15 cellular contexts compared by ENCODE assay signal in the genomic region with DNA sequence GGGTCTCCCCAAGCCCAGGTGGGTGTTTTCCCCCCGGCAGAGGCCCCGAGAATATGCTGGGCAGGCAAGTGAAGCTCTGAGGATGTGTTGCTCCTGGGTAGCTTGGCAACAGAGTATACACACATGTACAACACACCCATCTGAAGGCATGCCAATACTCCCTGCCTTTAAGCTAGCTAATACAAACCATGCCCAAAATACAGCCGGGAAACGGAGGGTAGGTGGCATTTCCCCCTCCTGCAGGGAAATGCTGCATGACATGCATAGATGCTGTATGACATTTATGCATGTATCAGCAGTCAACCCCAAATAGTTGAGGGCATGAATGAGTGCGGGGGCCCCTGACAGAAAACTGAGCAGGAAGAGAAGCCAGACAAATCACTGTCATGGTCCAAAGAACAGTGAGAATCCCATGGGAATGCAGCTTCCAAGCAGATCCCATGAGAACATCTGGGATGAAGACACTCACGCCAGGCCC.
DNase-seq lines count a peak whose midpoint lies in the region; TF ChIP-seq lines count a peak whose summit lies in the region.
"Had no signal": no experiment of that assay in that cellular context is flagged by ENCODE, and none has a peak within 500 bp of the region (broad histone marks: within the 10 kb centered on the region; RNA-seq: fewer than 3 reads in every experiment).

No MANE protein-coding gene starts in this region.

- H2AFZ ChIP-seq in GM23248 (no peak overlapping the region), mesenchymal stem cell (ENCODE audit: low read depth, low read length) (no peak overlapping the region)
- H2AFZ ChIP-seq: parathyroid adenoma had no signal

- no peak overlapping the region for H2BK120ac ChIP-seq in mesenchymal stem cell (ENCODE audit: low read depth, low read length)

- H3F3A ChIP-seq in GM23248 (ENCODE audit: insufficient read depth): peaks cover 33% of the 10 kb centered on the region

- H3K18ac ChIP-seq in mesenchymal stem cell (ENCODE audit: low read depth in 1 of 2, low read length in 2 of 2): no peak overlapping the region

- H3K9me3 ChIP-seq in GM23248 (ENCODE audit: low read depth) (no peaks in the 10 kb centered on the region), mesenchymal stem cell (ENCODE audit: control insufficient read depth, low read length) (no peaks in the 10 kb centered on the region), subcutaneous abdominal adipose tissue (ENCODE audit: control insufficient read depth in 5 of 5, low read length in 5 of 5) (no peaks in the 10 kb centered on the region), esophagus squamous epithelium (no peaks in the 10 kb centered on the region), adrenal gland (replicated peaks in 1 of 3) (no peaks in the 10 kb centered on the region)

- in situ Hi-C loops in GM23248 (cut with MboI): no loop called here

- 0 out of 2 replicates have a peak overlapping the region, but pooled peaks have one; percentile 14 for H3K27ac ChIP-seq in GM23248
- peak overlapping the region; percentile 29 for H3K27ac ChIP-seq in mesenchymal stem cell (ENCODE audit: low read length, poor library complexity, severe bottlenecking)
- H3K27ac ChIP-seq in subcutaneous abdominal adipose tissue (ENCODE audit: low read depth, low read length): peak overlapping the region; percentile 47
- H3K27ac ChIP-seq in esophagus squamous epithelium: peak overlapping the region in 2 of 4 donors; percentile 68 to 75
- H3K27ac ChIP-seq in adrenal gland: peak overlapping the region in 1 of 5 donors; percentile 49
- H3K27ac ChIP-seq: parathyroid adenoma had no signal

- H3K9ac ChIP-seq in GM23248 (peak overlapping the region; percentile 22; the same call in 1 of the 2 replicates), mesenchymal stem cell (ENCODE audit: low read length) (peak overlapping the region; percentile 86), subcutaneous abdominal adipose tissue (ENCODE audit: low read length in 5 of 5) (peak overlapping the region in 2 of 5 donors; percentile 48 to 66)
- H3K9ac ChIP-seq: parathyroid adenoma had no signal

- no peaks in the 10 kb centered on the region for H3K79me2 ChIP-seq in GM23248 (ENCODE audit: insufficient read depth)
- H3K79me2 ChIP-seq: parathyroid adenoma had no signal

- intact Hi-C loops in esophagus squamous epithelium (cut with DNase I): no loop called here
- intact Hi-C loops in adrenal gland (cut with DNase I): no loop called here

- H2AK5ac ChIP-seq in mesenchymal stem cell (ENCODE audit: low read length, severe bottlenecking): peak overlapping the region; percentile 23

- H3K4me3 ChIP-seq in GM23248 (no peak overlapping the region), fibroblast of mammary gland (ENCODE audit: control insufficient read depth, low read depth, low read length) (no peak overlapping the region), mesenchymal stem cell (ENCODE audit: insufficient read depth in 1 of 2, low read depth in 1 of 2, low read length in 2 of 2) (no peak overlapping the region), subcutaneous abdominal adipose tissue (ENCODE audit: low read depth in 1 of 5, low read length in 5 of 5) (peak overlapping the region in 1 of 5 donors; percentile 4), esophagus squamous epithelium (no peak overlapping the region), adrenal gland (no peak overlapping the region)

- WGBS in GM23248 (ENCODE audit: low coverage in 1 of 2, low lambda C conversion rate in 2 of 2, missing lambda C conversion rate in 2 of 2), 2 experiments: 35 to 37% methylated on average over 6 of the region's 6 CpGs
- WGBS in mesenchymal stem cell: 82% methylated on average over 6 of the region's 6 CpGs
- WGBS in esophagus squamous epithelium, 2 donors: 54 to 55% methylated on average over 3 to 6 of the region's 6 CpGs
- WGBS in adrenal gland, 4 donors: 72 to 79% (median 76%) methylated on average over 6 of the region's 6 CpGs

- no peak overlapping the region for H3K4ac ChIP-seq in mesenchymal stem cell (ENCODE audit: low read depth in 1 of 2, low read length in 2 of 2)

- H3K4me1 ChIP-seq in GM23248 (ENCODE audit: insufficient read depth): peaks cover 54% of the 10 kb centered on the region
- peaks cover 3% of the 10 kb centered on the region for H3K4me1 ChIP-seq in mesenchymal stem cell (ENCODE audit: control insufficient read depth, insufficient read depth, low read depth, low read length)
- peaks cover 5 to 52% (median 45%) of the 10 kb centered on the region in 5 donors for H3K4me1 ChIP-seq in subcutaneous abdominal adipose tissue (ENCODE audit: control insufficient read depth in 5 of 5, insufficient read depth in 5 of 5, low read length in 5 of 5)
- peaks cover 0 to 35% (median 9%) of the 10 kb centered on the region in 3 donors for H3K4me1 ChIP-seq in esophagus squamous epithelium
- peaks cover 0 to 13% of the 10 kb centered on the region in 2 donors for H3K4me1 ChIP-seq in adrenal gland (replicated peaks in 1 of 2)
- H3K4me1 ChIP-seq: parathyroid adenoma had no signal

- H4K91ac ChIP-seq in mesenchymal stem cell (ENCODE audit: low read length): no peak overlapping the region

- no peaks in the 10 kb centered on the region for H3K9me2 ChIP-seq in GM23248 (ENCODE audit: insufficient read depth)

- H3K27me3 ChIP-seq in GM23248 (replicated peaks; ENCODE audit: insufficient read depth) (no peaks in the 10 kb centered on the region), mesenchymal stem cell (ENCODE audit: control insufficient read depth in 1 of 2, insufficient read depth in 1 of 2, low read length in 2 of 2) (no peaks in the 10 kb centered on the region), subcutaneous abdominal adipose tissue (ENCODE audit: control insufficient read depth in 5 of 5, insufficient read depth in 4 of 5, low read length in 5 of 5) (no peaks in the 10 kb centered on the region), esophagus squamous epithelium (no peaks in the 10 kb centered on the region), adrenal gland (no peaks in the 10 kb centered on the region)

- H3K79me1 ChIP-seq in mesenchymal stem cell (replicated peaks; ENCODE audit: low read length, poor library complexity, severe bottlenecking): no peaks in the 10 kb centered on the region

- H3K4me2 ChIP-seq in GM23248 (ENCODE audit: unreplicated experiment): no peak overlapping the region
- no peak overlapping the region for H3K4me2 ChIP-seq in mesenchymal stem cell (ENCODE audit: low read length, poor library complexity, severe bottlenecking)

- no peak overlapping the region for H4K8ac ChIP-seq in mesenchymal stem cell (ENCODE audit: low read length)

- DNase-seq in GM23248: peak; percentile 89
- peak; percentile 69 for DNase-seq in fibroblast of mammary gland (ENCODE audit: low read depth)
- peak; percentile 18 for DNase-seq in mesenchymal stem cell
- no peak for DNase-seq in esophagus squamous epithelium (lab: John Stamatoyannopoulos, UW)
- no peak for DNase-seq in adrenal gland
- no peak for DNase-seq in activated T-cell treated with anti-CD3 and anti-CD28 coated beads, Interleukin-2, amount 50 U/mL, for 1 hour
- no peak for DNase-seq in cerebellar nuclear complex (lab: John Stamatoyannopoulos, UW)
- DNase-seq: activated B cell treated with CpG ODN at 0.5 μM for 24 hours; activated CD8-positive, alpha-beta memory T cell treated with anti-CD3 and anti-CD28 coated beads, Interleukin-2, amount 50 U/mL, for 4 hours; activated naive CD8-positive, alpha-beta T cell treated with anti-CD3 and anti-CD28 coated beads, Interleukin-2, amount 10 ng/mL, durations not matched to agents 7 days and 5 days; MV-4-11; NCI-H2171; stimulated activated CD4-positive, alpha-beta T cell treated with anti-CD3 and anti-CD28 coated beads, Interleukin-2, amount 100 ng/mL, for 24 hours had no signal

- no peak overlapping the region for H3K14ac ChIP-seq in mesenchymal stem cell (ENCODE audit: low read length in 2 of 2)

- H2BK12ac ChIP-seq in mesenchymal stem cell (ENCODE audit: low read length in 2 of 2): no peak overlapping the region

- H2BK15ac ChIP-seq in mesenchymal stem cell (ENCODE audit: low read depth, poor library complexity, severe bottlenecking): no peak overlapping the region

- H2BK5ac ChIP-seq in mesenchymal stem cell (ENCODE audit: low read depth, low read length, poor library complexity, severe bottlenecking): no peak overlapping the region

- no peak for TF ChIP-seq POLR2A in esophagus squamous epithelium (IDR thresholded peaks at IDR 0.05)
- no peak for TF ChIP-seq POLR2A in adrenal gland (IDR thresholded peaks at IDR 0.05)

- no peak overlapping the region for H3K23ac ChIP-seq in mesenchymal stem cell (ENCODE audit: low read length in 2 of 2)

- TF ChIP-seq CTCF in fibroblast of mammary gland (conservative IDR thresholded peaks at IDR 0.05; ENCODE audit: control insufficient read depth, insufficient read depth, low read depth, low read length) (no peak), esophagus squamous epithelium (IDR thresholded peaks at IDR 0.05) (no peak), adrenal gland (IDR thresholded peaks at IDR 0.05) (no peak)

- H4K20me1 ChIP-seq in GM23248 (ENCODE audit: insufficient read depth): no peaks in the 10 kb centered on the region

- no peaks in the 10 kb centered on the region for H3K36me3 ChIP-seq in GM23248 (ENCODE audit: low read depth)
- no peaks in the 10 kb centered on the region for H3K36me3 ChIP-seq in mesenchymal stem cell (ENCODE audit: control insufficient read depth in 1 of 2, insufficient read depth in 2 of 2, low read depth in 1 of 2, low read length in 2 of 2)
- H3K36me3 ChIP-seq in subcutaneous abdominal adipose tissue (ENCODE audit: control insufficient read depth in 5 of 5, insufficient read depth in 5 of 5, low read length in 5 of 5): no peaks in the 10 kb centered on the region
- H3K36me3 ChIP-seq in esophagus squamous epithelium: no peaks in the 10 kb centered on the region
- no peaks in the 10 kb centered on the region for H3K36me3 ChIP-seq in adrenal gland (replicated peaks in 1 of 2)

Comparison
In these comparisons a context has a peak if more than half of its experiments do, and no peak if none do; other contexts are left out.
1. DNase-seq: peak in GM23248 (single experiment), fibroblast of mammary gland (single experiment) and mesenchymal stem cell (single experiment); none in esophagus squamous epithelium (single experiment), adrenal gland (0 of 7), activated T-cell treated with anti-CD3 and anti-CD28 coated beads, Interleukin-2, amount 50 U/mL, for 1 hour (single experiment) and cerebellar nuclear complex (0 of 2).